In genomic region chr4:141746026-141746425, GRCh38 we compare ENCODE assay signal across 37 cellular contexts.
"Had no signal": no experiment of that assay in that cellular context is flagged by ENCODE, and none has a peak within 500 bp of the region (broad histone marks: within the 10 kb centered on the region; RNA-seq: fewer than 3 reads in every experiment).

No MANE protein-coding gene starts in this region.

- H3K36me3 ChIP-seq: adrenal gland, cardiac muscle cell had no signal

- H3K27me3 Mint-ChIP-seq: activated B cell treated with CpG ODN at 0.5 μM for 24 hours; activated CD8-positive, alpha-beta T cell treated with anti-CD3 and anti-CD28 coated beads for 36 hours; activated naive CD8-positive, alpha-beta T cell treated with anti-CD3 and anti-CD28 coated beads for 36 hours; brain had no signal

- FAIRE-seq: bronchial epithelial cell, TTC549 had no signal

- H3K27me3 ChIP-seq: adrenal gland, cardiac muscle cell had no signal

- H3K36me3 Mint-ChIP-seq: activated CD4-positive, alpha-beta memory T cell treated with anti-CD3 and anti-CD28 coated beads for 36 hours; activated naive CD4-positive, alpha-beta T cell treated with anti-CD3 and anti-CD28 coated beads, Interleukin-2, amount 50 U/mL, for 72 hours; activated naive CD8-positive, alpha-beta T cell treated with anti-CD3 and anti-CD28 coated beads for 36 hours; brain had no signal

- H3K9me3 ChIP-seq: adrenal gland had no signal

- H3K4me3 ChIP-seq: adrenal gland, cardiac muscle cell had no signal

- H3K4me1 Mint-ChIP-seq: activated B cell treated with CpG ODN at 0.5 μM for 24 hours; activated CD4-positive, alpha-beta T cell treated with anti-CD3 and anti-CD28 coated beads, Interleukin-2, amount 10 ng/mL, durations not matched to agents 24 days and 14 days; activated naive CD8-positive, alpha-beta T cell treated with anti-CD3 and anti-CD28 coated beads for 36 hours; activated T-helper 17 cell treated with anti-CD3 and anti-CD28 coated beads, Interleukin-2, amount 50 U/mL, for 72 hours; brain; central memory CD8-positive, alpha-beta T cell had no signal

- H3K4me1 ChIP-seq: adrenal gland had no signal

- H3K27ac Mint-ChIP-seq: activated B cell treated with CpG ODN at 0.5 μM for 24 hours; activated CD4-positive, alpha-beta memory T cell treated with anti-CD3 and anti-CD28 coated beads for 36 hours; activated CD4-positive, alpha-beta T cell treated with anti-CD3 and anti-CD28 coated beads, Interleukin-2, amount 10 ng/mL, durations not matched to agents 24 days and 14 days; activated CD8-positive, alpha-beta T cell treated with anti-CD3 and anti-CD28 coated beads for 36 hours; activated naive CD4-positive, alpha-beta T cell treated with anti-CD3 and anti-CD28 coated beads for 36 hours; activated naive CD4-positive, alpha-beta T cell treated with anti-CD3 and anti-CD28 coated beads, Interleukin-2, amount 50 U/mL, for 72 hours; activated naive CD8-positive, alpha-beta T cell treated with anti-CD3 and anti-CD28 coated beads for 36 hours; activated T-cell treated with anti-CD3 and anti-CD28 coated beads, Interleukin-2, amount 50 U/mL, for 72 hours; activated T-helper 1 cell treated with anti-CD3 and anti-CD28 coated beads, Interleukin-12 subunit alpha, Interleukin-12 subunit beta, Interleukin-2, Interleukin-4 antibody, amounts not matched to agents 30 ng/mL and 10 ng/mL and 1 ng/mL, durations not matched to agents 14 hours and 24 hours and 36 hours; activated T-helper 17 cell treated with anti-CD3 and anti-CD28 coated beads, Interleukin-2, amount 50 U/mL, for 72 hours; brain; T-helper 1 cell treated with Interleukin-12 subunit alpha and Interleukin-12 subunit beta and Interleukin-4 antibody, amounts not matched to agents 30 μg/mL and 1 μg/mL, for 36 hours; T-helper 2 cell treated with Interferon-gamma antibody and Interleukin-4, amounts not matched to agents 5 μg/mL and 100 μg/mL, for 36 hours had no signal

- DNase-seq: activated B cell treated with CpG ODN at 0.5 μM for 24 hours; activated CD4-positive, alpha-beta memory T cell treated with anti-CD3 and anti-CD28 coated beads for 36 hours; activated CD4-positive, alpha-beta T cell treated with anti-CD3 and anti-CD28 coated beads for 4 hours; activated CD4-positive, alpha-beta T cell treated with anti-CD3 and anti-CD28 coated beads, Interleukin-2, amount 10 ng/mL, durations not matched to agents 24 days and 14 days; activated CD4-positive, alpha-beta T cell treated with anti-CD3 and anti-CD28 coated beads, Interleukin-2, amount 50 U/mL, for 1 hour; activated CD4-positive, alpha-beta T cell treated with anti-CD3 and anti-CD28 coated beads, Interleukin-2, amount 50 U/mL, for 4 hours; activated CD4-positive, CD25-positive, alpha-beta regulatory T cell treated with anti-CD3 and anti-CD28 coated beads, Interleukin-2, amount 50 U/mL, for 72 hours; activated CD8-positive, alpha-beta memory T cell treated with anti-CD3 and anti-CD28 coated beads, Interleukin-2, amount 50 U/mL, for 4 hours; activated CD8-positive, alpha-beta T cell treated with anti-CD3 and anti-CD28 coated beads for 36 hours; activated effector memory CD4-positive, alpha-beta T cell treated with anti-CD3 and anti-CD28 coated beads, Interleukin-2, amount 50 U/mL, for 16 hours; activated gamma-delta T cell treated with Interleukin-2 at 50 U/mL for 16 hours; activated naive CD4-positive, alpha-beta T cell; activated naive CD4-positive, alpha-beta T cell treated with anti-CD3 and anti-CD28 coated beads for 36 hours; activated naive CD4-positive, alpha-beta T cell treated with anti-CD3 and anti-CD28 coated beads, Interleukin-2, amount 50 U/mL, for 16 hours; activated naive CD8-positive, alpha-beta T cell treated with anti-CD3 and anti-CD28 coated beads for 36 hours; activated T-cell treated with anti-CD3 and anti-CD28 coated beads for 4 hours; activated T-cell treated with anti-CD3 and anti-CD28 coated beads, Interleukin-2, amount 50 U/mL, for 1 hour; activated T-cell treated with anti-CD3 and anti-CD28 coated beads, Interleukin-2, amount 50 U/mL, for 72 hours; adrenal gland; amniotic stem cell; aorta; caudate nucleus; cerebellar nuclear complex; T-helper 1 cell; T-helper 2 cell; T-helper 9 cell had no signal

- H3K4me3 Mint-ChIP-seq: activated B cell treated with CpG ODN at 0.5 μM for 24 hours; activated CD4-positive, alpha-beta memory T cell treated with anti-CD3 and anti-CD28 coated beads for 36 hours; activated CD4-positive, alpha-beta T cell treated with anti-CD3 and anti-CD28 coated beads, Interleukin-2, amount 10 ng/mL, durations not matched to agents 24 days and 14 days; activated CD8-positive, alpha-beta T cell treated with anti-CD3 and anti-CD28 coated beads for 36 hours; activated naive CD4-positive, alpha-beta T cell treated with anti-CD3 and anti-CD28 coated beads for 36 hours; activated naive CD8-positive, alpha-beta T cell treated with anti-CD3 and anti-CD28 coated beads for 36 hours; activated T-cell treated with anti-CD3 and anti-CD28 coated beads, Interleukin-2, amount 50 U/mL, for 72 hours; activated T-helper 1 cell treated with anti-CD3 and anti-CD28 coated beads, Interleukin-12 subunit alpha, Interleukin-12 subunit beta, Interleukin-2, Interleukin-4 antibody, amounts not matched to agents 30 ng/mL and 10 ng/mL and 1 ng/mL, durations not matched to agents 14 hours and 24 hours and 36 hours; activated T-helper 17 cell treated with anti-CD3 and anti-CD28 coated beads, Interleukin-2, amount 50 U/mL, for 72 hours; brain; central memory CD8-positive, alpha-beta T cell; T-helper 1 cell treated with Interleukin-12 subunit alpha and Interleukin-12 subunit beta and Interleukin-4 antibody, amounts not matched to agents 30 μg/mL and 1 μg/mL, for 36 hours; T-helper 2 cell treated with Interferon-gamma antibody and Interleukin-4, amounts not matched to agents 5 μg/mL and 100 μg/mL, for 36 hours had no signal

- H3K27ac ChIP-seq: adrenal gland, cardiac muscle cell, VCaP had no signal
